8 cellular contexts compared by ENCODE assay signal in genomic region chr19:2261438-2262172, GRCh38. TPM values are rescaled to one million over a fixed set of nuclear protein-coding genes. Genes with fewer than 3 reads are reported as not detected.
DNase-seq lines count a peak whose midpoint lies in the region; ATAC-seq and TF ChIP-seq lines count a peak whose summit lies in the region.

No MANE protein-coding gene starts in this region.

- DNase-seq in SKM-1 treated with dmso at 0.1 percent for 144 hours (lab: John Stamatoyannopoulos, UW; ENCODE audit: unreplicated experiment) (peak; percentile 11), SKM-1 (lab: John Stamatoyannopoulos, UW; ENCODE audit: unreplicated experiment) (no peak), epithelial cell of proximal tubule (ENCODE audit: low read depth) (no peak), cortex of kidney (lab: John Stamatoyannopoulos, UW) (no peak), NCI-H2029 treated with DMSO at 0.1 percent for 48 hours (lab: John Stamatoyannopoulos, UW) (no peak)
- peak; percentile 61 for DNase-seq in stimulated activated CD4-positive, alpha-beta T cell treated with anti-CD3 and anti-CD28 coated beads, Interleukin-4, amount 100 ng/mL, for 1 hour

- H3K27ac ChIP-seq in VCaP: no peak overlapping the region

- TF ChIP-seq CTCF in VCaP (conservative IDR thresholded peaks at IDR 0.05) (peak; percentile 62), epithelial cell of proximal tubule (conservative IDR thresholded peaks at IDR 0.05; ENCODE audit: low read depth, low read length) (peak; percentile 79)

- H3K4me3 ChIP-seq in epithelial cell of proximal tubule (ENCODE audit: low read depth, low read length): no peak overlapping the region

- ATAC-seq in GM21576 (IDR thresholded peaks at IDR 0.05; ENCODE audit: unreplicated experiment): no peak

RNA-seq across cellular contexts. Expression of gene JSRP1, which starts 5.4 kb away (rescaled TPM):
- 3.5 and 4.1 TPM in 2 replicates for total RNA-seq in epithelial cell of proximal tubule

RNA-seq across cellular contexts. Expression of gene AMH, which starts 12.5 kb away (rescaled TPM):
- total RNA-seq in epithelial cell of proximal tubule: 0.52 and 1.7 TPM in 2 replicates

RNA-seq across cellular contexts. Expression of gene PEAK3, which starts 20.4 kb away (rescaled TPM):
- not detected in 2 replicates for total RNA-seq in epithelial cell of proximal tubule

RNA-seq across cellular contexts. Expression of gene SF3A2, which starts 25.0 kb away (rescaled TPM):
- total RNA-seq in epithelial cell of proximal tubule: 51.7 and 61.2 TPM in 2 replicates

RNA-seq across cellular contexts. Expression of gene PLEKHJ1, which starts 25.5 kb away (rescaled TPM):
- total RNA-seq in epithelial cell of proximal tubule: 167 and 208 TPM in 2 replicates

Comparison
In these comparisons a context has a peak if more than half of its experiments do, and no peak if none do; other contexts are left out.
1. DNase-seq: peak in SKM-1 treated with dmso at 0.1 percent for 144 hours (single experiment) and stimulated activated CD4-positive, alpha-beta T cell treated with anti-CD3 and anti-CD28 coated beads, Interleukin-4, amount 100 ng/mL, for 1 hour (single experiment); none in SKM-1 (single experiment), epithelial cell of proximal tubule (single experiment), cortex of kidney (single experiment) and NCI-H2029 treated with DMSO at 0.1 percent for 48 hours (single experiment).